ENCODE assay signal across 12 cellular contexts in genomic region chr17:19897901-19898300, GRCh38.
A peak's percentile ranks its signal among the peaks of the same experiment; 100 is the strongest.
DNase-seq lines count a peak whose midpoint lies in the region; ATAC-seq and TF ChIP-seq lines count a peak whose summit lies in the region.
"Had no signal": no experiment of that assay in that cellular context is flagged by ENCODE, and none has a peak within 500 bp of the region (broad histone marks: within the 10 kb centered on the region; RNA-seq: fewer than 3 reads in every experiment).

No MANE protein-coding gene starts in this region.

- no peak for TF ChIP-seq CTCF in fibroblast of pulmonary artery (IDR thresholded peaks at IDR 0.05; ENCODE audit: low read length, missing control alignments)

- no peak overlapping the region for H3K4me3 ChIP-seq in fibroblast of pulmonary artery (replicated peaks; ENCODE audit: low read depth, low read length)
- H3K4me3 ChIP-seq: ascending aorta had no signal

- ATAC-seq in SK-N-SH treated with all-trans-retinoic acid at 6 μM for 48 hours (peak; percentile 89), GM19452 (IDR thresholded peaks at IDR 0.05; ENCODE audit: unreplicated experiment) (no peak), HG02970 (IDR thresholded peaks at IDR 0.05; ENCODE audit: low FRiP score, unreplicated experiment) (no peak)
- ATAC-seq: T-cell had no signal

- peak; percentile 8 for DNase-seq in DMS 273 (lab: John Stamatoyannopoulos, UW; ENCODE audit: unreplicated experiment)
- DNase-seq in DMS 273 treated with DMSO at 0.1 percent for 48 hours (lab: John Stamatoyannopoulos, UW), result no peak
- peak; percentile 41 for DNase-seq in fibroblast of pulmonary artery (ENCODE audit: low read depth)
- DNase-seq in stromal cell of bone marrow (ENCODE audit: low read depth), result peak; percentile 70
- DNase-seq in NCI-H2171 treated with DMSO at 0.1 percent for 48 hours (lab: John Stamatoyannopoulos, UW), result no peak
- DNase-seq: NCI-H524 treated with DMSO at 0.1 percent for 48 hours, right cardiac atrium, T-cell had no signal

TF ChIP-seq in SK-N-SH treated with all-trans-retinoic acid at 6 μM for 48 hours, 23 proteins besides CTCF, POLR2A, EP300 and RAD21:
- TF ChIP-seq ISL1 (CRISPR knock-in tag; IDR thresholded peaks at IDR 0.05) (peak; percentile 46; the same call in 1 of the 2 replicates), TCF4 (CRISPR knock-in tag; IDR thresholded peaks at IDR 0.05; ENCODE audit: borderline replicate concordance) (no peak)

Comparison
In these comparisons a context has a peak if more than half of its experiments do, and no peak if none do; other contexts are left out.
1. DNase-seq: peak in DMS 273 (single experiment), fibroblast of pulmonary artery (single experiment) and stromal cell of bone marrow (single experiment); none in DMS 273 treated with DMSO at 0.1 percent for 48 hours (single experiment) and NCI-H2171 treated with DMSO at 0.1 percent for 48 hours (single experiment).